Comparison of ENCODE assay signal across 8 cellular contexts in genomic region chr16:46688101-46688656, GRCh38. TPM values are rescaled to one million over a fixed set of nuclear protein-coding genes. Genes with fewer than 3 reads are reported as not detected.
DNase-seq lines count a peak whose midpoint lies in the region; ATAC-seq and TF ChIP-seq lines count a peak whose summit lies in the region.

No MANE protein-coding gene starts in this region.

- DNase-seq in Ammon's horn (ENCODE audit: low spot score) (peak; percentile 69), Kasumi-1 (lab: John Stamatoyannopoulos, UW) (peak; percentile 83), mucosa of gallbladder (ENCODE audit: low spot score) (peak; percentile 42), osteocyte (ENCODE audit: extremely low spot score, unreplicated experiment) (no peak), T-helper 2 cell (no peak), AG08395 (ENCODE audit: low spot score) (no peak)
- no peak for DNase-seq in effector memory CD4-positive, alpha-beta T cell

- H3K27me3 Mint-ChIP-seq in osteocyte (ENCODE audit: unreplicated experiment) = no peaks in the 10 kb centered on the region

- H3K4me3 ChIP-seq in effector memory CD4-positive, alpha-beta T cell (ENCODE audit: insufficient read depth, low read depth, low read length, poor library complexity, severe bottlenecking) = peak overlapping the region; percentile 80

- H3K4me1 Mint-ChIP-seq in osteocyte (ENCODE audit: unreplicated experiment) = peaks cover 27% of the 10 kb centered on the region

- H3K36me3 ChIP-seq in effector memory CD4-positive, alpha-beta T cell (ENCODE audit: control insufficient read depth, insufficient read depth, low read length) = no peaks in the 10 kb centered on the region

- no peak for TF ChIP-seq CTCF in osteocyte (IDR thresholded peaks at IDR 0.05)

- no peaks in the 10 kb centered on the region for H3K9me3 ChIP-seq in effector memory CD4-positive, alpha-beta T cell (ENCODE audit: control insufficient read depth, low read length)

- ATAC-seq in HG03159 (IDR thresholded peaks at IDR 0.05; ENCODE audit: unreplicated experiment) = no peak

- peaks cover 18% of the 10 kb centered on the region for H3K4me1 ChIP-seq in effector memory CD4-positive, alpha-beta T cell (ENCODE audit: control insufficient read depth, insufficient read depth, low read length, poor library complexity, severe bottlenecking)

- H3K27ac ChIP-seq in effector memory CD4-positive, alpha-beta T cell (ENCODE audit: insufficient read depth, low read length, poor library complexity, severe bottlenecking) = peak overlapping the region; percentile 94

- no peaks in the 10 kb centered on the region for H3K9me3 Mint-ChIP-seq in osteocyte (ENCODE audit: unreplicated experiment)

- no peak overlapping the region for H3K4me3 Mint-ChIP-seq in osteocyte (ENCODE audit: unreplicated experiment)

- no peaks in the 10 kb centered on the region for H3K27me3 ChIP-seq in effector memory CD4-positive, alpha-beta T cell (replicated peaks; ENCODE audit: control insufficient read depth, insufficient read depth, low read length, poor library complexity, severe bottlenecking)

- H3K27ac Mint-ChIP-seq in osteocyte (ENCODE audit: unreplicated experiment) = no peak overlapping the region

- H3K36me3 Mint-ChIP-seq in osteocyte (ENCODE audit: unreplicated experiment) = no peaks in the 10 kb centered on the region

RNA-seq across cellular contexts. Expression of gene VPS35, which starts 0.8 kb away (rescaled TPM):
- total RNA-seq in mucosa of gallbladder = 100 TPM
- 103 and 109 TPM in 2 replicates for total RNA-seq in osteocyte

RNA-seq across cellular contexts. Expression of gene ORC6, which starts 1.3 kb away (rescaled TPM):
- total RNA-seq in mucosa of gallbladder = 2.2 TPM
- 8.5 and 8.8 TPM in 2 replicates for total RNA-seq in osteocyte

RNA-seq across cellular contexts. Expression of gene MYLK3, which starts 60.0 kb away (rescaled TPM):
- total RNA-seq in mucosa of gallbladder (1.2 TPM), osteocyte (0.24 and 0.42 TPM in 2 replicates)

Comparison
In these comparisons a context has a peak if more than half of its experiments do, and no peak if none do; other contexts are left out.
1. DNase-seq: peak in Ammon's horn (single experiment), Kasumi-1 (2 of 2) and mucosa of gallbladder (single experiment); none in effector memory CD4-positive, alpha-beta T cell (0 of 3), osteocyte (single experiment), T-helper 2 cell (0 of 5) and AG08395 (single experiment).